In genomic region chr4:147582386-147583077, GRCh38 we compare ENCODE assay signal across 28 cellular contexts. TPM values are rescaled to one million over a fixed set of nuclear protein-coding genes. Genes with fewer than 3 reads are reported as not detected.
DNase-seq lines count a peak whose midpoint lies in the region; ATAC-seq and TF ChIP-seq lines count a peak whose summit lies in the region.
"Had no signal": no experiment of that assay in that cellular context is flagged by ENCODE, and none has a peak within 500 bp of the region (broad histone marks: within the 10 kb centered on the region; RNA-seq: fewer than 3 reads in every experiment).

No MANE protein-coding gene starts in this region.

- peak overlapping the region; percentile 53 for H3K27ac Mint-ChIP-seq in activated T-cell treated with anti-CD3 and anti-CD28 coated beads, Interleukin-2, amount 50 U/mL, for 72 hours
- no peak overlapping the region for H3K27ac Mint-ChIP-seq in GM23338
- H3K27ac Mint-ChIP-seq: activated CD4-positive, alpha-beta T cell treated with anti-CD3 and anti-CD28 coated beads, Interleukin-2, amount 10 ng/mL, durations not matched to agents 7 days and 5 days; activated CD8-positive, alpha-beta memory T cell treated with anti-CD3 and anti-CD28 coated beads, Interleukin-2, amount 10 ng/mL, durations not matched to agents 7 days and 5 days; activated naive CD4-positive, alpha-beta T cell treated with anti-CD3 and anti-CD28 coated beads, Interleukin-2, amount 50 U/mL, for 24 hours; activated T-helper 1 cell treated with anti-CD3 and anti-CD28 coated beads, Interleukin-12 subunit alpha, Interleukin-12 subunit beta, Interleukin-2, Interleukin-4 antibody, amounts not matched to agents 30 ng/mL and 10 ng/mL and 1 ng/mL, durations not matched to agents 14 hours and 24 hours and 36 hours; CD8-positive, alpha-beta T cell had no signal

- H3K36me3 Mint-ChIP-seq in activated T-cell treated with anti-CD3 and anti-CD28 coated beads, Interleukin-2, amount 50 U/mL, for 72 hours (ENCODE audit: insufficient read depth in 2 of 2) = no peaks in the 10 kb centered on the region
- peaks cover 7% of the 10 kb centered on the region; the same call in 2 of the 3 replicates for H3K36me3 Mint-ChIP-seq in GM23338 (ENCODE audit: low read depth)
- H3K36me3 Mint-ChIP-seq: activated CD8-positive, alpha-beta memory T cell treated with anti-CD3 and anti-CD28 coated beads, Interleukin-2, amount 10 ng/mL, durations not matched to agents 7 days and 5 days; CD8-positive, alpha-beta T cell had no signal

- H3K9me2 ChIP-seq in GM23338 (ENCODE audit: insufficient read depth) = peaks cover 6% of the 10 kb centered on the region; the same call in 1 of the 2 replicates

- H3K27me3 Mint-ChIP-seq in activated T-cell treated with anti-CD3 and anti-CD28 coated beads, Interleukin-2, amount 50 U/mL, for 72 hours (ENCODE audit: low read depth) = peaks cover 15% of the 10 kb centered on the region
- H3K27me3 Mint-ChIP-seq in GM23338 (ENCODE audit: insufficient read depth, low read depth, poor library complexity) = peaks cover 2% of the 10 kb centered on the region

- H3F3A ChIP-seq in GM23338 (replicated peaks; ENCODE audit: low read depth) = no peaks in the 10 kb centered on the region

- intact Hi-C loops in thyroid gland (cut with DNase I) = loop anchor here (10.0 kb wide), 1 partner anchor 418 kb away; no protein-coding TSS in a partner anchor

- no peaks in the 10 kb centered on the region for H3K36me3 ChIP-seq in brain microvascular endothelial cell (replicated peaks)
- H3K36me3 ChIP-seq in thyroid gland = no peaks in the 10 kb centered on the region
- H3K36me3 ChIP-seq in GM23338 (ENCODE audit: insufficient read depth) = peaks cover 7% of the 10 kb centered on the region; the same call in 1 of the 2 replicates
- H3K36me3 ChIP-seq: neutrophil had no signal

- H2AFZ ChIP-seq in GM23338 = no peak overlapping the region

- H3K4me2 ChIP-seq in GM23338 = no peak overlapping the region

- no peak for ATAC-seq in activated T-cell treated with anti-CD3 and anti-CD28 coated beads, Interleukin-2, amount 50 U/mL, for 72 hours (replicated peaks in 1 of 2)
- ATAC-seq in HG03469 (IDR thresholded peaks at IDR 0.05; ENCODE audit: unreplicated experiment) (no peak), GM23338 (no peak)
- ATAC-seq: activated CD8-positive, alpha-beta memory T cell treated with anti-CD3 and anti-CD28 coated beads, Interleukin-2, amount 10 ng/mL, durations not matched to agents 7 days and 5 days; CD8-positive, alpha-beta T cell; left colon; psoas muscle had no signal

- H3K27ac ChIP-seq in brain microvascular endothelial cell = no peak overlapping the region
- H3K27ac ChIP-seq in thyroid gland = no peak overlapping the region
- H3K27ac ChIP-seq in GM23338 (ENCODE audit: low read depth) = no peak overlapping the region
- H3K27ac ChIP-seq: 22Rv1, HL-60, neutrophil, psoas muscle had no signal

- H3K27me3 ChIP-seq in brain microvascular endothelial cell (replicated peaks) (no peaks in the 10 kb centered on the region), thyroid gland (no peaks in the 10 kb centered on the region), GM23338 (ENCODE audit: insufficient read depth) (no peaks in the 10 kb centered on the region)
- H3K27me3 ChIP-seq: neutrophil had no signal

- no peaks in the 10 kb centered on the region for H3K4me1 Mint-ChIP-seq in activated T-cell treated with anti-CD3 and anti-CD28 coated beads, Interleukin-2, amount 50 U/mL, for 72 hours (ENCODE audit: low read depth)
- H3K4me1 Mint-ChIP-seq in GM23338 = no peaks in the 10 kb centered on the region; the same call in 2 of the 3 replicates
- H3K4me1 Mint-ChIP-seq: activated CD4-positive, alpha-beta T cell treated with anti-CD3 and anti-CD28 coated beads, Interleukin-2, amount 10 ng/mL, durations not matched to agents 7 days and 5 days; activated naive CD4-positive, alpha-beta T cell treated with anti-CD3 and anti-CD28 coated beads, Interleukin-2, amount 50 U/mL, for 24 hours had no signal

- H3K4me3 ChIP-seq in brain microvascular endothelial cell (ENCODE audit: low read depth, low read length) = no peak overlapping the region
- no peak overlapping the region for H3K4me3 ChIP-seq in fibroblast of pulmonary artery (replicated peaks; ENCODE audit: low read depth, low read length)
- no peak overlapping the region for H3K4me3 ChIP-seq in thyroid gland (replicated peaks in 1 of 3)
- no peak overlapping the region for H3K4me3 ChIP-seq in GM23338
- H3K4me3 ChIP-seq: psoas muscle had no signal

- no peak for DNase-seq in activated T-cell treated with anti-CD3 and anti-CD28 coated beads, Interleukin-2, amount 50 U/mL, for 72 hours
- DNase-seq in activated T-cell treated with anti-CD3 and anti-CD28 coated beads, Interleukin-2, amount 50 U/mL, for 1 hour = no peak
- DNase-seq in brain microvascular endothelial cell (peak; percentile 18), fibroblast of pulmonary artery (ENCODE audit: low read depth) (peak; percentile 54), thyroid gland (no peak), retina (no peak), GM23338 (ENCODE audit: low spot score) (no peak)
- DNase-seq: activated CD4-positive, alpha-beta T cell treated with anti-CD3 and anti-CD28 coated beads, Interleukin-2, amount 10 ng/mL, durations not matched to agents 7 days and 5 days; activated CD8-positive, alpha-beta memory T cell treated with anti-CD3 and anti-CD28 coated beads, Interleukin-2, amount 10 ng/mL, durations not matched to agents 7 days and 5 days; AML-193; CD8-positive, alpha-beta T cell; DMS153; effector memory CD4-positive, alpha-beta T cell; left colon; mesendoderm; NCI-H1105; NCI-H1930; NCI-H226; NCI-H748 treated with DMSO at 0.1 percent for 48 hours; psoas muscle; SHP77; trophoblast cell had no signal

- H4K20me1 ChIP-seq in GM23338 (replicated peaks; ENCODE audit: insufficient read depth) = no peaks in the 10 kb centered on the region

- TF ChIP-seq POLR2A in thyroid gland (IDR thresholded peaks at IDR 0.05) = no peak

- TF ChIP-seq CTCF in brain microvascular endothelial cell (IDR thresholded peaks at IDR 0.05; ENCODE audit: low read depth, low read length, missing control alignments) (no peak), fibroblast of pulmonary artery (IDR thresholded peaks at IDR 0.05; ENCODE audit: low read length, missing control alignments) (no peak), thyroid gland (IDR thresholded peaks at IDR 0.05) (no peak), GM23338 (conservative IDR thresholded peaks at IDR 0.05; ENCODE audit: low read depth in 2 of 2) (no peak)

- no peak overlapping the region for H3K4me3 Mint-ChIP-seq in activated T-cell treated with anti-CD3 and anti-CD28 coated beads, Interleukin-2, amount 50 U/mL, for 72 hours
- no peak overlapping the region for H3K4me3 Mint-ChIP-seq in GM23338
- H3K4me3 Mint-ChIP-seq: activated CD4-positive, alpha-beta T cell treated with anti-CD3 and anti-CD28 coated beads, Interleukin-2, amount 10 ng/mL, durations not matched to agents 7 days and 5 days; activated CD8-positive, alpha-beta memory T cell treated with anti-CD3 and anti-CD28 coated beads, Interleukin-2, amount 10 ng/mL, durations not matched to agents 7 days and 5 days; activated naive CD4-positive, alpha-beta T cell treated with anti-CD3 and anti-CD28 coated beads, Interleukin-2, amount 50 U/mL, for 24 hours; activated T-helper 1 cell treated with anti-CD3 and anti-CD28 coated beads, Interleukin-12 subunit alpha, Interleukin-12 subunit beta, Interleukin-2, Interleukin-4 antibody, amounts not matched to agents 30 ng/mL and 10 ng/mL and 1 ng/mL, durations not matched to agents 14 hours and 24 hours and 36 hours; CD8-positive, alpha-beta T cell had no signal

- in situ Hi-C loops in brain microvascular endothelial cell (cut with HindIII; ENCODE audit: low pct_ligation_motif_present, low sequenced_read_pairs) = loop anchor here (25.0 kb wide), 1 partner anchor 470 kb away; no protein-coding TSS in a partner anchor

- no peaks in the 10 kb centered on the region for H3K4me1 ChIP-seq in thyroid gland
- H3K4me1 ChIP-seq in GM23338 (ENCODE audit: insufficient read depth) = no peaks in the 10 kb centered on the region
- H3K4me1 ChIP-seq: psoas muscle had no signal

- no peaks in the 10 kb centered on the region for H3K9me3 ChIP-seq in thyroid gland
- H3K9me3 ChIP-seq: neutrophil, psoas muscle had no signal

- no peaks in the 10 kb centered on the region for H3K79me2 ChIP-seq in GM23338 (replicated peaks; ENCODE audit: insufficient read depth)

- H3K9me3 Mint-ChIP-seq in activated T-cell treated with anti-CD3 and anti-CD28 coated beads, Interleukin-2, amount 50 U/mL, for 72 hours = peaks cover 5 to 8% of the 10 kb centered on the region in 2 donors
- peaks cover 20% of the 10 kb centered on the region for H3K9me3 Mint-ChIP-seq in GM23338
- H3K9me3 Mint-ChIP-seq: activated T-helper 1 cell treated with anti-CD3 and anti-CD28 coated beads, Interleukin-12 subunit alpha, Interleukin-12 subunit beta, Interleukin-2, Interleukin-4 antibody, amounts not matched to agents 30 ng/mL and 10 ng/mL and 1 ng/mL, durations not matched to agents 14 hours and 24 hours and 36 hours had no signal

TF ChIP-seq in GM23338, 12 proteins besides CTCF, POLR2A, EP300 and RAD21:
- no peak for TF ChIP-seq ZNF331 (CRISPR knock-in tag; IDR thresholded peaks at IDR 0.05; ENCODE audit: low read depth)

RNA-seq across cellular contexts. Expression of gene TMEM184C, which starts 34.7 kb away (rescaled TPM):
- 10 to 100 TPM; 15.7 to 17.3 TPM for total RNA-seq in activated T-cell treated with anti-CD3 and anti-CD28 coated beads, Interleukin-2, amount 50 U/mL, for 72 hours
- total RNA-seq in thyroid gland = 10 to 100 TPM; 69.6 to 98.5 (median 82.5) TPM
- 42.2 TPM in 2 replicates for total RNA-seq in GM23338 (2014; rRNA removed; shearing (Covaris generic))
- polyA plus RNA-seq in GM23338 (2016; fragmentation: Nextera tagmentation; extraction: Ambion mirVana) = 12.6 and 15.1 TPM in 2 replicates

Comparison
In these comparisons a context has a peak if more than half of its experiments do, and no peak if none do; other contexts are left out.
1. DNase-seq: peak in brain microvascular endothelial cell (single experiment) and fibroblast of pulmonary artery (single experiment); none in activated T-cell treated with anti-CD3 and anti-CD28 coated beads, Interleukin-2, amount 50 U/mL, for 72 hours (0 of 2), activated T-cell treated with anti-CD3 and anti-CD28 coated beads, Interleukin-2, amount 50 U/mL, for 1 hour (single experiment), thyroid gland (0 of 2), retina (single experiment) and GM23338 (single experiment).